Comparison of ENCODE assay signal across 8 cellular contexts in the genomic region with DNA sequence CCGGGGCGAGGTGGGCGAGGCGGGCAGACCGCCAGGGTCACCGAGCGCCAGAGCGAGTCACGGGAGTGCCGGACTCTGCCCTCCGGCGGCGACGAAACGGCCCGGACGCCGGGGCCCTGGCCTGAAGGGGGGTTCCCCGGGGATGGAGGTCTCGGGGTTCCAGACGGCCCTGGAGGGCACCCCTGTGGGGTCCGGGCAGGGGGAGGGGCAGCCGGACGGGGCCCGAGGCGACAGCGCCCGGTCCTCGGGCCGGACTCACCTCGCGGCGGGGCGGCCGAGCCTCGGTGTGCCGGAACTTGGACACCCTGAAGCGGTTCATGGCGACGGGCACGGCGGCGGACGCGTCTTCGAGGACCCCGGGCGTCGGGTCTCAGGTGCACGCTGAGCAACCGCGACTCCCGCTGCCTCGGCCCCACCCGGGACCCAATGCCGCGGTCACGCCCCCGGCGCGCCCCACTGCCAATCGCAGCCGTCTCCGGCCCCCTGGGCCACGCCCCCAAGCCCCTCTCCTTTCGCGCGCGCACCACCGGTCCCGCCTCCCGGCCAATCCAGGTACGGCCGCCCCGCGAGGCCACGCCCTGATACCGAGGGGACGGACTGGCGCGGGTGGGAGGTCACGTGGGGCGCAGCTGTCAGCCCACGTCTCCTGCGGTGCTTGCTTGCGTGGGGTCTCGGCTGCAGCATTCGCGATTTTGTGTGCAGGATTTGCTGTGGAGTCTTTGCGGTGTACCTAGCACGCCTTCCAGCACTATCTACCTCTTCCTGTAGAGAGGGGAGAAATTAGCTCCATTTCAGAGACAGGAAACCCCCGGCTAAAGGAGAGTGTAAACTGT. TPM values are rescaled to one million over a fixed set of nuclear protein-coding genes. Genes with fewer than 3 reads are reported as not detected.
DNase-seq lines count a peak whose midpoint lies in the region; ATAC-seq and TF ChIP-seq lines count a peak whose summit lies in the region.

CORO7 (minus strand) TSS at position 397 of the 833 bp plus-strand sequence; CDS start at position 319, 78 bp downstream.

- H3K27me3 ChIP-seq in osteoblast (ENCODE audit: insufficient read depth, low read length), result no peaks in the 10 kb centered on the region

- peak; percentile 68 for ATAC-seq in HG02588 (IDR thresholded peaks at IDR 0.05; ENCODE audit: unreplicated experiment)

- POLR2A ChIA-PET in GM10248 (lab: Yijun Ruan, JAX), result interaction anchor here (0.6 to 1.6 kb wide), 3 partner anchors 11 to 90 kb away, joined by 3 to 4 read pairs (median 3); no protein-coding TSS in a partner anchor

- peak within 1 kb of the TSS; percentile 93 for H2AFZ ChIP-seq in osteoblast (ENCODE audit: low read length)

- peaks cover 33% of the 10 kb centered on the region for H3K4me1 Mint-ChIP-seq in activated naive CD4-positive, alpha-beta T cell treated with anti-CD3 and anti-CD28 coated beads, Interleukin-2, amount 50 U/mL, for 24 hours

- peak within 1 kb of the TSS; percentile 98 for H3K4me2 ChIP-seq in osteoblast (ENCODE audit: insufficient read depth, low read length)

- no peaks in the 10 kb centered on the region for H3K9me3 Mint-ChIP-seq in activated naive CD4-positive, alpha-beta T cell treated with anti-CD3 and anti-CD28 coated beads, Interleukin-2, amount 50 U/mL, for 24 hours

- H3K4me1 ChIP-seq in osteoblast (ENCODE audit: insufficient read depth, low read length), result peaks cover 11% of the 10 kb centered on the region

- H3K4me3 ChIP-seq in osteoblast (ENCODE audit: insufficient read depth, low read length), result peak within 1 kb of the TSS; percentile 85

- H3K27ac ChIP-seq in osteoblast (ENCODE audit: low read depth, low read length), result peak within 1 kb of the TSS; percentile 45
- H3K27ac ChIP-seq in temporal lobe (ENCODE audit: low read depth, low read length), result peak within 1 kb of the TSS; percentile 84

- no peaks in the 10 kb centered on the region for H3K36me3 ChIP-seq in osteoblast (ENCODE audit: insufficient read depth, low read length)

- CTCF ChIA-PET in GM10248 (lab: Yijun Ruan, JAX), result interaction anchor here (0.9 to 8.7 kb wide), 3 partner anchors 10 to 162 kb away, joined by 3 to 89 read pairs (median 5); no protein-coding TSS in a partner anchor

- no peaks in the 10 kb centered on the region for H3K9me3 ChIP-seq in osteoblast (ENCODE audit: low read depth, low read length)

- H4K20me1 ChIP-seq in osteoblast (ENCODE audit: insufficient read depth, low read length), result peaks cover 16% of the 10 kb centered on the region

- peaks cover 37% of the 10 kb centered on the region for H3K79me2 ChIP-seq in osteoblast (ENCODE audit: insufficient read depth, low read length)

- H3K27me3 Mint-ChIP-seq in activated naive CD4-positive, alpha-beta T cell treated with anti-CD3 and anti-CD28 coated beads, Interleukin-2, amount 50 U/mL, for 24 hours, result no peaks in the 10 kb centered on the region

- H3K4me3 Mint-ChIP-seq in activated naive CD4-positive, alpha-beta T cell treated with anti-CD3 and anti-CD28 coated beads, Interleukin-2, amount 50 U/mL, for 24 hours, result peak within 1 kb of the TSS; percentile 95

- TF ChIP-seq CTCF in GM10248 (IDR thresholded peaks at IDR 0.05; ENCODE audit: control extremely low read depth, extremely low read depth, low read depth, missing control alignments) (no peak), osteoblast (IDR thresholded peaks at IDR 0.05; ENCODE audit: extremely low read depth, low read depth, low read length) (no peak)

- H3K27ac Mint-ChIP-seq in activated naive CD4-positive, alpha-beta T cell treated with anti-CD3 and anti-CD28 coated beads, Interleukin-2, amount 50 U/mL, for 24 hours, result peak within 1 kb of the TSS; percentile 84

- H3K36me3 Mint-ChIP-seq in activated naive CD4-positive, alpha-beta T cell treated with anti-CD3 and anti-CD28 coated beads, Interleukin-2, amount 50 U/mL, for 24 hours, result peaks cover 3% of the 10 kb centered on the region

- peak; percentile 97 for DNase-seq in GM10248 (ENCODE audit: extremely low spot score)
- DNase-seq in NCI-H1092 treated with DMSO at 0.1 percent for 48 hours (lab: John Stamatoyannopoulos, UW), result peak; percentile 90
- peak; percentile 85 for DNase-seq in SKM-1 (lab: John Stamatoyannopoulos, UW; ENCODE audit: unreplicated experiment)
- no peak for DNase-seq in glomerular endothelial cell (ENCODE audit: extremely low read depth, low read depth, low spot score)
- DNase-seq in osteoblast (ENCODE audit: insufficient read length, low spot score, missing footprints), result peak; percentile 99

RNA-seq across cellular contexts. Expression of gene CORO7, which starts in this region (rescaled TPM):
- total RNA-seq in glomerular endothelial cell (79.0 and 96.6 TPM in 2 replicates), osteoblast (9.7 and 17.7 TPM in 2 replicates), temporal lobe (25.6 TPM)
